In genomic region chr19:40681039-40681438, GRCh38 we compare ENCODE assay signal across 26 cellular contexts.
"Had no signal": no experiment of that assay in that cellular context is flagged by ENCODE, and none has a peak within 500 bp of the region (broad histone marks: within the 10 kb centered on the region; RNA-seq: fewer than 3 reads in every experiment).

No MANE protein-coding gene starts in this region.

- H3K27me3 ChIP-seq: neural progenitor cell, neutrophil, right atrium auricular region, spleen, tibial nerve, uterus had no signal

- H3K4me2 ChIP-seq: neural progenitor cell had no signal

- H3K4me3 Mint-ChIP-seq: immature natural killer cell; mesothelial cell of epicardium; natural killer cell; nephron progenitor cell; neural progenitor cell; stimulated activated memory B cell treated with anti-CD40 and anti-IgM and Interleukin-4, amounts not matched to agents 10 μg/mL and 1 μg/mL and 100 μg/mL, for 72 hours; stimulated activated naive CD8-positive, alpha-beta T cell treated with anti-CD3 and anti-CD28 coated beads, Interleukin-15, amount 100 ng/mL, for 72 hours; type B pancreatic cell had no signal

- DNase-seq: hypothalamus; immature natural killer cell; left ventricle myocardium inferior; mesendoderm; naive B cell; natural killer cell; nephron progenitor cell; occipital lobe; small intestine; spleen; stimulated activated CD4-positive, alpha-beta T cell treated with anti-CD3 and anti-CD28 coated beads, Interleukin-4, amount 100 ng/mL, for 24 hours; stimulated activated naive CD4-positive, alpha-beta T cell treated with Interleukin-2 at 50 U/mL for 16 hours; stimulated activated naive CD8-positive, alpha-beta T cell treated with anti-CD3 and anti-CD28 coated beads, Interleukin-15, amount 100 ng/mL, for 72 hours; substantia nigra; uterus had no signal

- H3K79me2 ChIP-seq: parathyroid adenoma had no signal

- H3K27me3 Mint-ChIP-seq: naive B cell; stimulated activated memory B cell treated with anti-CD40 and anti-IgM and Interleukin-4, amounts not matched to agents 10 μg/mL and 1 μg/mL and 100 μg/mL, for 72 hours; stimulated activated naive CD8-positive, alpha-beta T cell treated with anti-CD3 and anti-CD28 coated beads, Interleukin-15, amount 100 ng/mL, for 72 hours; type B pancreatic cell had no signal

- H3K4me1 ChIP-seq: neural progenitor cell, parathyroid adenoma, right atrium auricular region, spleen, uterus had no signal

- H3K36me3 Mint-ChIP-seq: natural killer cell had no signal

- H3K9me3 Mint-ChIP-seq: immature natural killer cell; mesothelial cell of epicardium; naive B cell; natural killer cell; nephron progenitor cell; neural progenitor cell; stimulated activated memory B cell treated with anti-CD40 and anti-IgM and Interleukin-4, amounts not matched to agents 10 μg/mL and 1 μg/mL and 100 μg/mL, for 72 hours; stimulated activated naive CD8-positive, alpha-beta T cell treated with anti-CD3 and anti-CD28 coated beads, Interleukin-15, amount 100 ng/mL, for 72 hours; type B pancreatic cell had no signal

- H3K27ac Mint-ChIP-seq: mesothelial cell of epicardium; natural killer cell; nephron progenitor cell; neural progenitor cell; stimulated activated memory B cell treated with anti-CD40 and anti-IgM and Interleukin-4, amounts not matched to agents 10 μg/mL and 1 μg/mL and 100 μg/mL, for 72 hours; type B pancreatic cell had no signal

- H3K36me3 ChIP-seq: neural progenitor cell, uterus had no signal

- H3K9me3 ChIP-seq: left ventricle myocardium inferior, neutrophil, right atrium auricular region, spleen, tibial nerve, uterus had no signal

- H2AFZ ChIP-seq: neural progenitor cell, parathyroid adenoma had no signal

- FAIRE-seq: islet of Langerhans, small intestine had no signal

- H3K27ac ChIP-seq: left ventricle myocardium inferior, neural progenitor cell, neutrophil, parathyroid adenoma, right atrium auricular region, spleen, tibial nerve, uterus had no signal

- H3K4me3 ChIP-seq: left ventricle myocardium inferior, lung, neural progenitor cell, right atrium auricular region, spleen, tibial nerve, uterus had no signal

- H3K4me1 Mint-ChIP-seq: mesothelial cell of epicardium; nephron progenitor cell; neural progenitor cell; stimulated activated memory B cell treated with anti-CD40 and anti-IgM and Interleukin-4, amounts not matched to agents 10 μg/mL and 1 μg/mL and 100 μg/mL, for 72 hours; stimulated activated naive CD8-positive, alpha-beta T cell treated with anti-CD3 and anti-CD28 coated beads, Interleukin-15, amount 100 ng/mL, for 72 hours had no signal

- H3K9ac ChIP-seq: neural progenitor cell, parathyroid adenoma had no signal

- ATAC-seq: natural killer cell; sciatic nerve; stimulated activated memory B cell treated with anti-CD40 and anti-IgM and Interleukin-4, amounts not matched to agents 10 μg/mL and 1 μg/mL and 100 μg/mL, for 72 hours; stimulated activated naive CD8-positive, alpha-beta T cell treated with anti-CD3 and anti-CD28 coated beads, Interleukin-15, amount 100 ng/mL, for 72 hours had no signal
